14 cellular contexts compared by ENCODE assay signal in genomic region chr5:69432412-69433206, GRCh38. TPM values are rescaled to one million over a fixed set of nuclear protein-coding genes. Genes with fewer than 3 reads are reported as not detected.
DNase-seq lines count a peak whose midpoint lies in the region; ATAC-seq, FAIRE-seq and TF ChIP-seq lines count a peak whose summit lies in the region.
"Had no signal": no experiment of that assay in that cellular context is flagged by ENCODE, and none has a peak within 500 bp of the region (broad histone marks: within the 10 kb centered on the region; RNA-seq: fewer than 3 reads in every experiment).

No MANE protein-coding gene starts in this region.

- no TSS peak for BruUV-seq in A673 (replicated peaks; lab: Mats Ljungman, UMichigan)

- H3K9ac ChIP-seq in OCI-LY3 (ENCODE audit: low read length): peak overlapping the region; percentile 50

- peak overlapping the region; percentile 69 for H3K4me2 ChIP-seq in OCI-LY3 (ENCODE audit: low read length)
- no peak overlapping the region for H3K4me2 ChIP-seq in osteoblast (ENCODE audit: insufficient read depth, low read length)

- POLR2A ChIA-PET in A673 (lab: Charles Lee; ENCODE audit: low non-redundant PET): no interaction called here

- H4K20me1 ChIP-seq in OCI-LY3 (ENCODE audit: insufficient read depth, low read length): no peaks in the 10 kb centered on the region
- H4K20me1 ChIP-seq in osteoblast (ENCODE audit: insufficient read depth, low read length): no peaks in the 10 kb centered on the region

- peak; percentile 49 for TF ChIP-seq POLR2A in GM12892 (IDR thresholded peaks at IDR 0.05; ENCODE audit: low read depth, low read length)

- CTCF ChIA-PET in A673 (lab: Charles Lee): no interaction called here

- H3K79me2 ChIP-seq in OCI-LY3 (ENCODE audit: low read length) (no peaks in the 10 kb centered on the region), osteoblast (ENCODE audit: insufficient read depth, low read length) (no peaks in the 10 kb centered on the region)

- H3K4me1 ChIP-seq in OCI-LY3 (ENCODE audit: low read length) (peaks cover 38% of the 10 kb centered on the region), A673 (ENCODE audit: insufficient read depth, low read length, poor library complexity, severe bottlenecking) (peaks cover 6% of the 10 kb centered on the region), osteoblast (ENCODE audit: insufficient read depth, low read length) (no peaks in the 10 kb centered on the region)

- H3K27me3 ChIP-seq in OCI-LY3 (ENCODE audit: low read depth, low read length): no peaks in the 10 kb centered on the region
- no peaks in the 10 kb centered on the region for H3K27me3 ChIP-seq in A673 (replicated peaks; ENCODE audit: insufficient read depth, low read depth, low read length, poor library complexity)
- H3K27me3 ChIP-seq in osteoblast (ENCODE audit: insufficient read depth, low read length): no peaks in the 10 kb centered on the region

- H2AFZ ChIP-seq in OCI-LY3 (ENCODE audit: low read depth, low read length) (peak overlapping the region; percentile 13; the same call in 1 of the 2 replicates), osteoblast (ENCODE audit: low read length) (no peak overlapping the region)

- no peaks in the 10 kb centered on the region for H3K9me3 ChIP-seq in OCI-LY3 (ENCODE audit: insufficient read depth, low read length)
- no peaks in the 10 kb centered on the region for H3K9me3 ChIP-seq in A673 (ENCODE audit: low read depth, low read length, poor library complexity, severe bottlenecking)
- H3K9me3 ChIP-seq in osteoblast (ENCODE audit: low read depth, low read length): no peaks in the 10 kb centered on the region
- H3K9me3 ChIP-seq: HAP-1 had no signal

- H3K36me3 ChIP-seq in OCI-LY3 (replicated peaks; ENCODE audit: low read depth, low read length) (no peaks in the 10 kb centered on the region), A673 (ENCODE audit: insufficient read depth, low read length, poor library complexity, severe bottlenecking) (no peaks in the 10 kb centered on the region), osteoblast (ENCODE audit: insufficient read depth, low read length) (no peaks in the 10 kb centered on the region)
- H3K36me3 ChIP-seq: HAP-1 had no signal

- ATAC-seq in GM19395 (IDR thresholded peaks at IDR 0.05; ENCODE audit: unreplicated experiment): peak; percentile 86
- peak; percentile 74 for ATAC-seq in HG02798 (IDR thresholded peaks at IDR 0.05; ENCODE audit: poor library complexity, unreplicated experiment)

- FAIRE-seq in GM12892 (lab: Jason Lieb, UNC): peak; percentile 89

- H3K27ac ChIP-seq in OCI-LY3 (ENCODE audit: low read length) (peak overlapping the region; percentile 95), A673 (ENCODE audit: low read depth, low read length, poor library complexity, severe bottlenecking) (no peak overlapping the region), osteoblast (ENCODE audit: low read depth, low read length) (no peak overlapping the region)
- H3K27ac ChIP-seq: SK-N-MC had no signal

- TF ChIP-seq CTCF in OCI-LY3 (IDR thresholded peaks at IDR 0.05; ENCODE audit: low read depth, low read length) (no peak), A673 (conservative IDR thresholded peaks at IDR 0.05; ENCODE audit: low read depth, low read length) (no peak), osteoblast (IDR thresholded peaks at IDR 0.05; ENCODE audit: extremely low read depth, low read depth, low read length) (no peak)

- DNase-seq in GM12892 (ENCODE audit: insufficient read length) (no peak), A673 (ENCODE audit: low spot score) (no peak), osteoblast (ENCODE audit: insufficient read length, low spot score, missing footprints) (no peak), AG20443 (ENCODE audit: low spot score) (no peak), dermis blood vessel endothelial cell (no peak)
- DNase-seq: activated CD4-positive, alpha-beta T cell treated with anti-CD3 and anti-CD28 coated beads, Interleukin-2, amount 10 ng/mL, durations not matched to agents 24 days and 14 days; activated naive CD4-positive, alpha-beta T cell treated with anti-CD3 and anti-CD28 coated beads, Interleukin-2, amount 10 ng/mL, durations not matched to agents 7 days and 5 days; NCI-H1092; NCI-H510A treated with DMSO at 0.1 percent for 48 hours had no signal

- H3K4me3 ChIP-seq in OCI-LY3 (ENCODE audit: low read length) (peak overlapping the region; percentile 64), A673 (ENCODE audit: low read depth, low read length, poor library complexity, severe bottlenecking) (no peak overlapping the region), osteoblast (ENCODE audit: insufficient read depth, low read length) (no peak overlapping the region)
- H3K4me3 ChIP-seq: HAP-1, SK-N-MC had no signal

- intact Hi-C loops in A673 (cut with micrococcal nuclease; ENCODE audit: unreplicated experiment): no loop called here

RNA-seq across cellular contexts. Expression of gene MARVELD2, which starts 17.7 kb away (rescaled TPM):
- polyA plus RNA-seq in GM12892 (2012; ENCODE audit: missing spikeins): 2.0 TPM
- total RNA-seq in A673 (2021): 0.32 and 0.39 TPM in 2 replicates
- total RNA-seq in osteoblast: 7.7 and 9.4 TPM in 2 replicates
- total RNA-seq in dermis blood vessel endothelial cell: 2.0 and 3.1 TPM in 2 replicates

RNA-seq across cellular contexts. Expression of gene OCLN, which starts 60.0 kb away (rescaled TPM):
- 7.7 TPM for polyA plus RNA-seq in GM12892 (2012; ENCODE audit: missing spikeins)
- total RNA-seq in A673 (2021) (13.3 and 14.1 TPM in 2 replicates), osteoblast (4.0 and 6.2 TPM in 2 replicates), dermis blood vessel endothelial cell (4.4 and 5.7 TPM in 2 replicates)
